Comparison of ENCODE assay signal across 9 cellular contexts in the genomic region with DNA sequence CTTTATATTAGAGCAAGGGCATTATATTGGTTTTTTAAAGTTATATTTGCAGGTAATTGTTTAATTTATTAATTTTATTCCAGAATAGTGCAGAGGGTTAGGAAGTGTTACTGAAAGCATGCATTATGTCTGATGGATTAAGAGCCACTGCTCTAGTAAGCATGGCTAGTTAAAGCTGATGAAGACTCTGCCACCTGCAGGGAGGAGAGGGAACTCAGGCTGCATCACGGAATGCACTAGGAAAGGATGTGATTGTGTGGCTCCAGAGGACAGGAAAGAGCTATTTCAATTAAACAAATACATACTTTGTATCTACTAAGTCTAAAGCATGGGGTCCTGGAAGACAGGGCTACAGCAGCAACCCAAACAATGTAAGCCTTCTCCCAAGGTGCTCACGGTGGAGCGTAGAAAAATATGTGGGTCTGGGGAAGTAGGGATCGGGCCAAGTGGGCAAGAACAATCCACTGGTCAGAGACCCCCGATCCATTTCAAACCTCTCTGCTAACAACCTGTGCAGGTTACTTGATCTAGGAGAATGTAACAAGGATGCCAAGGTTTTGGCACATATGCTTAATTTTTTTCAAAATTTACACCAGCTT. TPM values are rescaled to one million over a fixed set of nuclear protein-coding genes. Genes with fewer than 3 reads are reported as not detected.
DNase-seq lines count a peak whose midpoint lies in the region; FAIRE-seq and TF ChIP-seq lines count a peak whose summit lies in the region.
"Had no signal": no experiment of that assay in that cellular context is flagged by ENCODE, and none has a peak within 500 bp of the region (broad histone marks: within the 10 kb centered on the region; RNA-seq: fewer than 3 reads in every experiment).

No MANE protein-coding gene starts in this region.

- no peak overlapping the region for H3K9ac ChIP-seq in fibroblast of lung (ENCODE audit: insufficient read depth, low read length)

- H3K9me3 ChIP-seq in HEK293 (ENCODE audit: control insufficient read depth, insufficient read depth, low read depth, low read length) (no peaks in the 10 kb centered on the region), fibroblast of lung (ENCODE audit: control insufficient read depth, insufficient read depth, low read depth, low read length) (no peaks in the 10 kb centered on the region)
- no peaks in the 10 kb centered on the region for H3K9me3 ChIP-seq in CD8-positive, alpha-beta memory T cell (ENCODE audit: low read length)

- H3K36me3 ChIP-seq in HEK293 (ENCODE audit: control insufficient read depth in 2 of 2, insufficient read depth in 1 of 2, low read length in 2 of 2) (no peaks in the 10 kb centered on the region), fibroblast of lung (ENCODE audit: control insufficient read depth, insufficient read depth, low read length) (no peaks in the 10 kb centered on the region)
- no peaks in the 10 kb centered on the region for H3K36me3 ChIP-seq in CD8-positive, alpha-beta memory T cell (ENCODE audit: insufficient read depth, low read length)

- H3K27ac ChIP-seq in HEK293 (ENCODE audit: extremely low read depth, low read depth, low read length), result no peak overlapping the region
- no peak overlapping the region for H3K27ac ChIP-seq in fibroblast of lung (ENCODE audit: insufficient read depth, low read length)
- no peak overlapping the region for H3K27ac ChIP-seq in CD8-positive, alpha-beta memory T cell (ENCODE audit: low read depth, low read length)

- H3K4me1 Mint-ChIP-seq in Calu3 (ENCODE audit: low read depth, unreplicated experiment), result no peaks in the 10 kb centered on the region
- no peaks in the 10 kb centered on the region for H3K4me1 Mint-ChIP-seq in CD8-positive, alpha-beta memory T cell
- H3K4me1 Mint-ChIP-seq in activated CD4-positive, alpha-beta T cell treated with anti-CD3 and anti-CD28 coated beads, Interleukin-2, amount 10 ng/mL, durations not matched to agents 24 days and 14 days, result no peaks in the 10 kb centered on the region

- no peaks in the 10 kb centered on the region for H3K27me3 Mint-ChIP-seq in Calu3 (ENCODE audit: unreplicated experiment)
- peaks cover 9 to 20% of the 10 kb centered on the region in 2 donors for H3K27me3 Mint-ChIP-seq in CD8-positive, alpha-beta memory T cell
- no peaks in the 10 kb centered on the region for H3K27me3 Mint-ChIP-seq in activated CD4-positive, alpha-beta T cell treated with anti-CD3 and anti-CD28 coated beads, Interleukin-2, amount 10 ng/mL, durations not matched to agents 24 days and 14 days

- H3K79me2 ChIP-seq in fibroblast of lung (ENCODE audit: control insufficient read depth, insufficient read depth, low read length), result no peaks in the 10 kb centered on the region

- H3K27ac Mint-ChIP-seq in Calu3 (ENCODE audit: unreplicated experiment), result no peak overlapping the region
- H3K27ac Mint-ChIP-seq in CD8-positive, alpha-beta memory T cell, result peak overlapping the region in 1 of 8 donors; percentile 19
- no peak overlapping the region for H3K27ac Mint-ChIP-seq in activated CD4-positive, alpha-beta T cell treated with anti-CD3 and anti-CD28 coated beads, Interleukin-2, amount 10 ng/mL, durations not matched to agents 24 days and 14 days

- no peaks in the 10 kb centered on the region for H3K27me3 ChIP-seq in fibroblast of lung (ENCODE audit: control insufficient read depth, insufficient read depth, low read length)
- no peaks in the 10 kb centered on the region for H3K27me3 ChIP-seq in CD8-positive, alpha-beta memory T cell (ENCODE audit: insufficient read depth, low read length, poor library complexity, severe bottlenecking)

- H4K20me1 ChIP-seq in fibroblast of lung (ENCODE audit: control insufficient read depth, extremely low read depth, insufficient read depth, low read length), result no peaks in the 10 kb centered on the region

- peak; percentile 51 for FAIRE-seq in RCC 7860 (lab: Jason Lieb, UNC)

- H2AFZ ChIP-seq in fibroblast of lung (ENCODE audit: low read length), result no peak overlapping the region

- peak; percentile 74 for TF ChIP-seq CTCF in Calu3 (IDR thresholded peaks at IDR 0.05; ENCODE audit: unreplicated experiment)
- no peak for TF ChIP-seq CTCF in HEK293 (tag by site-specific recombination; IDR thresholded peaks at IDR 0.05)
- peak; percentile 92 to 97 for TF ChIP-seq CTCF in fibroblast of lung (conservative IDR thresholded peaks at IDR 0.05 in 1 of 2, IDR thresholded peaks at IDR 0.05 in 1 of 2; ENCODE audit: low read depth in 1 of 2, low read length in 2 of 2)

- H3K4me2 ChIP-seq in fibroblast of lung (ENCODE audit: extremely low read depth, insufficient read depth, low read length), result no peak overlapping the region

- DNase-seq in Calu3, result peak; percentile 72
- DNase-seq in RCC 7860 (ENCODE audit: low spot score), result peak; percentile 45
- DNase-seq in fibroblast of lung (ENCODE audit: low read depth in 2 of 2), result peak; percentile 53 to 70
- DNase-seq in pons (ENCODE audit: low spot score), result peak; percentile 36
- DNase-seq in NCI-H187 (lab: John Stamatoyannopoulos, UW), result no peak
- DNase-seq in CD8-positive, alpha-beta memory T cell, result no peak
- no peak for DNase-seq in activated CD4-positive, alpha-beta T cell treated with anti-CD3 and anti-CD28 coated beads, Interleukin-2, amount 10 ng/mL, durations not matched to agents 24 days and 14 days

- peaks cover 4% of the 10 kb centered on the region for H3K9me3 Mint-ChIP-seq in Calu3 (ENCODE audit: low read depth, unreplicated experiment)
- H3K9me3 Mint-ChIP-seq in CD8-positive, alpha-beta memory T cell, result peaks cover 0 to 17% (median 11%) of the 10 kb centered on the region in 5 donors
- no peaks in the 10 kb centered on the region for H3K9me3 Mint-ChIP-seq in activated CD4-positive, alpha-beta T cell treated with anti-CD3 and anti-CD28 coated beads, Interleukin-2, amount 10 ng/mL, durations not matched to agents 24 days and 14 days

- BruUV-seq in Calu3 (replicated peaks; lab: Mats Ljungman, UMichigan), result no TSS peak

- CTCF ChIA-PET in Calu3 (lab: Charles Lee) (interaction anchor here (0.6 to 2.0 kb wide), 15 partner anchors 15 to 1717 kb away, joined by 3 to 15 read pairs (median 3); a partner anchor contains a TSS), HEK293 (lab: Yijun Ruan, JAX) (interaction anchor here (0.5 to 3.1 kb wide), 30 partner anchors 10 to 289 kb away, joined by 3 to 13 read pairs (median 4); no protein-coding TSS in a partner anchor)
- CTCF ChIA-PET in CD8-positive, alpha-beta memory T cell (lab: Charles Lee), result no interaction called here

- intact Hi-C loops in Calu3 (cut with micrococcal nuclease; ENCODE audit: unreplicated experiment), result loop anchor here (2.0 to 5.0 kb wide), 5 partner anchors 53 to 1686 kb away; a partner anchor contains a TSS
- intact Hi-C loops in activated CD4-positive, alpha-beta T cell treated with anti-CD3 and anti-CD28 coated beads, Interleukin-2, amount 10 ng/mL, durations not matched to agents 24 days and 14 days (cut with micrococcal nuclease), result no loop called here

- H3K36me3 Mint-ChIP-seq in Calu3 (ENCODE audit: insufficient read depth, unreplicated experiment), result no peaks in the 10 kb centered on the region
- no peaks in the 10 kb centered on the region for H3K36me3 Mint-ChIP-seq in CD8-positive, alpha-beta memory T cell
- H3K36me3 Mint-ChIP-seq in activated CD4-positive, alpha-beta T cell treated with anti-CD3 and anti-CD28 coated beads, Interleukin-2, amount 10 ng/mL, durations not matched to agents 24 days and 14 days (ENCODE audit: low read depth), result no peaks in the 10 kb centered on the region

- H3K4me3 ChIP-seq in HEK293 (ENCODE audit: low read depth, low read length) (no peak overlapping the region), fibroblast of lung (replicated peaks in 1 of 4; ENCODE audit: control extremely low read depth in 1 of 4, insufficient read depth in 1 of 4, low read depth in 3 of 4, low read length in 4 of 4) (no peak overlapping the region)
- no peak overlapping the region for H3K4me3 ChIP-seq in CD8-positive, alpha-beta memory T cell (ENCODE audit: low read length)

- H3K4me1 ChIP-seq in HEK293 (ENCODE audit: control insufficient read depth, insufficient read depth, low read length) (no peaks in the 10 kb centered on the region), fibroblast of lung (ENCODE audit: control insufficient read depth, extremely low read depth, insufficient read depth, low read length) (no peaks in the 10 kb centered on the region)
- no peaks in the 10 kb centered on the region for H3K4me1 ChIP-seq in CD8-positive, alpha-beta memory T cell (ENCODE audit: insufficient read depth, low read length)

- POLR2A ChIA-PET in HEK293 (lab: Yijun Ruan, JAX), result no interaction called here
- POLR2A ChIA-PET in CD8-positive, alpha-beta memory T cell (lab: Charles Lee), result no interaction called here

- H3K4me3 Mint-ChIP-seq in Calu3 (ENCODE audit: low read depth, unreplicated experiment), result no peak overlapping the region
- H3K4me3 Mint-ChIP-seq in CD8-positive, alpha-beta memory T cell, result no peak overlapping the region
- H3K4me3 Mint-ChIP-seq in activated CD4-positive, alpha-beta T cell treated with anti-CD3 and anti-CD28 coated beads, Interleukin-2, amount 10 ng/mL, durations not matched to agents 24 days and 14 days, result no peak overlapping the region

TF ChIP-seq in HEK293, 187 proteins besides CTCF, POLR2A, EP300 and RAD21 (continues in another document):
- TF ChIP-seq YY2 (tag by site-specific recombination; IDR thresholded peaks at IDR 0.05) (no peak), ZNF521 (tag by site-specific recombination; IDR thresholded peaks at IDR 0.05) (no peak)

RNA-seq across cellular contexts. Expression of a gene that starts 15.3 kb away (rescaled TPM):
- total RNA-seq in Calu3 (2022) (not detected in 2 replicates), fibroblast of lung (not detected in 2 replicates)
- not detected in 2 replicates for polyA plus RNA-seq in fibroblast of lung
- not detected in 2 replicates for polyA plus RNA-seq in fibroblast of lung (2012)
- polyA minus RNA-seq in fibroblast of lung (ENCODE audit: low replicate concordance), result not detected in 2 replicates
- total RNA-seq in CD8-positive, alpha-beta memory T cell, result not detected
- not detected for polyA plus RNA-seq in CD8-positive, alpha-beta memory T cell
- not detected in 2 replicates for total RNA-seq in activated CD4-positive, alpha-beta T cell treated with anti-CD3 and anti-CD28 coated beads, Interleukin-2, amount 10 ng/mL, durations not matched to agents 24 days and 14 days
- total RNA-seq: mononuclear cell had no signal

RNA-seq across cellular contexts. Expression of a gene that starts 48.3 kb away (rescaled TPM):
- 21.9 and 25.1 TPM in 2 replicates for total RNA-seq in Calu3 (2022)
- 0.26 and 1.2 TPM in 2 replicates for total RNA-seq in fibroblast of lung
- 0.53 and 1.1 TPM in 2 replicates for polyA plus RNA-seq in fibroblast of lung
- 0.45 and 0.92 TPM in 2 replicates for polyA plus RNA-seq in fibroblast of lung (2012)
- 2.0 and 6.2 TPM in 2 replicates for polyA minus RNA-seq in fibroblast of lung (ENCODE audit: low replicate concordance)
- total RNA-seq in CD8-positive, alpha-beta memory T cell, result under 1 TPM in 1 of 2 experiments, not detected in 1; 0.09 TPM
- 0.51 TPM for polyA plus RNA-seq in CD8-positive, alpha-beta memory T cell
- 0.02 and 0.05 TPM in 2 replicates for total RNA-seq in activated CD4-positive, alpha-beta T cell treated with anti-CD3 and anti-CD28 coated beads, Interleukin-2, amount 10 ng/mL, durations not matched to agents 24 days and 14 days

RNA-seq across cellular contexts. Expression of a gene that starts 52.9 kb away (rescaled TPM):
- total RNA-seq in Calu3 (2022) (33.2 and 33.4 TPM in 2 replicates), fibroblast of lung (26.5 and 27.9 TPM in 2 replicates)
- 6.1 and 6.7 TPM in 2 replicates for polyA plus RNA-seq in fibroblast of lung
- polyA plus RNA-seq in fibroblast of lung (2012), result 5.2 and 5.4 TPM in 2 replicates
- 3.0 and 4.0 TPM in 2 replicates for polyA minus RNA-seq in fibroblast of lung (ENCODE audit: low replicate concordance)
- total RNA-seq in CD8-positive, alpha-beta memory T cell, result 1 to 10 TPM in 1 of 2 experiments, under 1 TPM in 1; 0.92 to 1.2 TPM
- 1.6 TPM for polyA plus RNA-seq in CD8-positive, alpha-beta memory T cell
- total RNA-seq in activated CD4-positive, alpha-beta T cell treated with anti-CD3 and anti-CD28 coated beads, Interleukin-2, amount 10 ng/mL, durations not matched to agents 24 days and 14 days, result 3.1 and 3.6 TPM in 2 replicates

Comparison
In these comparisons a context has a peak if more than half of its experiments do, and no peak if none do; other contexts are left out.
1. DNase-seq: peak in Calu3 (single experiment), RCC 7860 (single experiment), fibroblast of lung (2 of 2) and pons (single experiment); none in NCI-H187 (0 of 2), CD8-positive, alpha-beta memory T cell (0 of 5) and activated CD4-positive, alpha-beta T cell treated with anti-CD3 and anti-CD28 coated beads, Interleukin-2, amount 10 ng/mL, durations not matched to agents 24 days and 14 days (single experiment).
2. RNA of a gene that starts 48.3 kb away (total RNA-seq): 21.9 to 25.1 TPM in Calu3; 0.26 to 1.2 TPM in fibroblast of lung, 0.09 TPM in CD8-positive, alpha-beta memory T cell and 0.02 to 0.05 TPM in activated CD4-positive, alpha-beta T cell treated with anti-CD3 and anti-CD28 coated beads, Interleukin-2, amount 10 ng/mL, durations not matched to agents 24 days and 14 days; every median in the first group is over 10 times any median in the second.